In the genomic region with DNA sequence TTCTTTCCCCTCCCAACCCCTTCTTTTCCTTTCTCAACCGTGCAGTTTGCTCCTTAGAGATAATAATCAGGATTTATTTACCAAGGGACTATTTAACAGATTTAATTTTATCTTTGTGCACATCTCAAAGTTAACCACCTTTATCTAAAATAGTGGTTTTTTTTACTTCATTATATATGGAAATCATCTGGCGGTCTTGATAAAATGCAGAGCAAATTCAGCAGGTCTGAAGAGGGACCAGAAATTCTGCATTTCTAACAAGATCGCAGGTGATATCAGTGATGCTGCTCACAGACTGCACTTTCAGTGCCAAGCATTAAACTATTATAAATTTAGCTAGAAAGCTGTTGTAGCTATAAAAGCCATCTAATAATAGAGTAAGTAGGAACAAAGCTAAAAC, we compare ENCODE assay signal across 28 cellular contexts.
A peak's percentile ranks its signal among the peaks of the same experiment; 100 is the strongest.
DNase-seq lines count a peak whose midpoint lies in the region; ATAC-seq, FAIRE-seq and TF ChIP-seq lines count a peak whose summit lies in the region.
"Had no signal": no experiment of that assay in that cellular context is flagged by ENCODE, and none has a peak within 500 bp of the region (broad histone marks: within the 10 kb centered on the region; RNA-seq: fewer than 3 reads in every experiment).

No MANE protein-coding gene starts in this region.

- H3K9me3 ChIP-seq in SK-N-SH (no peaks in the 10 kb centered on the region), endothelial cell of umbilical vein (replicated peaks; ENCODE audit: control insufficient read depth, insufficient read depth, low read length) (no peaks in the 10 kb centered on the region)
- 0 out of 22 replicates have a peak, but pooled peaks cover 0 to 2% (median 0%) of the 10 kb centered on the region in 11 experiments for H3K9me3 ChIP-seq in BLaER1 treated with 17β-estradiol and CSF1 and Interleukin-3, amounts not matched to agents 10 nM and 100 nM (replicated peaks in 1 of 11)
- H3K9me3 ChIP-seq: A549, BE2C, BLaER1, Caco-2 had no signal

- TF ChIP-seq EP300 in SK-N-SH (IDR thresholded peaks at IDR 0.05; ENCODE audit: borderline replicate concordance in 1 of 2, low read depth in 1 of 2, low read length in 1 of 2), result no peak

- no peak for TF ChIP-seq RAD21 in SK-N-SH (IDR thresholded peaks at IDR 0.05; ENCODE audit: low read length)

- DNase-seq in DMS53 (lab: John Stamatoyannopoulos, UW) (peak; percentile 37), DMS53 treated with DMSO at 0.1 percent for 48 hours (lab: John Stamatoyannopoulos, UW; ENCODE audit: unreplicated experiment) (no peak), SK-N-SH (no peak), endothelial cell of umbilical vein (ENCODE audit: low read depth, low spot score) (no peak), GM12891 (ENCODE audit: insufficient read length, low spot score) (no peak)
- DNase-seq: 8988T; BE2C; C1 segment of cervical spinal cord; Caco-2; CD4-positive, alpha-beta memory T cell; CD4-positive, alpha-beta T cell; CD4-positive, CD25-positive, alpha-beta regulatory T cell; CD8-positive, alpha-beta memory T cell; CD8-positive, alpha-beta T cell; COR-L47; DMS 273 treated with DMSO at 0.1 percent for 48 hours; DMS79; DMS79 treated with DMSO at 0.1 percent for 48 hours had no signal

- H3K9me1 ChIP-seq in endothelial cell of umbilical vein (replicated peaks; ENCODE audit: control insufficient read depth, extremely low read depth, insufficient read depth, low read length), result no peaks in the 10 kb centered on the region

- H3K4me1 ChIP-seq in SK-N-SH (ENCODE audit: control insufficient read depth in 1 of 2, insufficient read depth in 2 of 2, low read depth in 1 of 2, low read length in 1 of 2) (no peaks in the 10 kb centered on the region; a peak in 2 of 4 replicates), endothelial cell of umbilical vein (ENCODE audit: control insufficient read depth, extremely low read depth, insufficient read depth, low read length) (no peaks in the 10 kb centered on the region)
- H3K4me1 ChIP-seq in BLaER1 treated with 17β-estradiol and CSF1 and Interleukin-3, amounts not matched to agents 10 nM and 100 nM, result peaks cover 0 to 25% (median 12%) of the 10 kb centered on the region in 10 experiments; a peak in 16 of 20 replicates
- H3K4me1 ChIP-seq: A549, BE2C, BLaER1, Caco-2 had no signal

- no TSS peak for BruUV-seq in endothelial cell of umbilical vein (replicated peaks; lab: Mats Ljungman, UMichigan)

- POLR2A ChIA-PET in SK-N-SH (lab: Yijun Ruan, JAX), result no interaction called here
- POLR2A ChIA-PET in endothelial cell of umbilical vein (lab: Charles Lee), result no interaction called here

- TF ChIP-seq POLR2A in endothelial cell of umbilical vein (IDR thresholded peaks at IDR 0.05; ENCODE audit: low read depth, low read length), result no peak
- no peak for TF ChIP-seq POLR2A in GM12891 (IDR thresholded peaks at IDR 0.05; ENCODE audit: low read depth, low read length)

- H3K36me3 ChIP-seq in SK-N-SH (replicated peaks in 1 of 2; ENCODE audit: control insufficient read depth in 1 of 2, insufficient read depth in 2 of 2, low read length in 1 of 2) (no peaks in the 10 kb centered on the region), endothelial cell of umbilical vein (ENCODE audit: control insufficient read depth in 2 of 2, extremely low read depth in 1 of 2, insufficient read depth in 2 of 2, low read length in 2 of 2) (no peaks in the 10 kb centered on the region)
- H3K36me3 ChIP-seq in BLaER1 treated with 17β-estradiol and CSF1 and Interleukin-3, amounts not matched to agents 10 nM and 100 nM, result no peaks in the 10 kb centered on the region
- H3K36me3 ChIP-seq: BE2C, BLaER1 had no signal

- TF ChIP-seq CTCF in SK-N-SH (IDR thresholded peaks at IDR 0.05) (no peak), endothelial cell of umbilical vein (IDR thresholded peaks at IDR 0.05; ENCODE audit: extremely low read depth in 1 of 2, insufficient read depth in 1 of 2, low read depth in 1 of 2, low read length in 2 of 2) (no peak)

- no peak for ATAC-seq in SK-N-SH treated with all-trans-retinoic acid at 6 μM for 48 hours
- no peak for ATAC-seq in HG02885 (IDR thresholded peaks at IDR 0.05; ENCODE audit: poor library complexity, unreplicated experiment)
- ATAC-seq: A549; CD8-positive, alpha-beta T cell had no signal

- no peaks in the 10 kb centered on the region for H3F3A ChIP-seq in SK-N-SH (replicated peaks; ENCODE audit: insufficient read depth)

- H3K9ac ChIP-seq in SK-N-SH (no peak overlapping the region), endothelial cell of umbilical vein (replicated peaks; ENCODE audit: extremely low read depth, insufficient read depth, low read length) (no peak overlapping the region)
- no peak overlapping the region for H3K9ac ChIP-seq in BLaER1 treated with 17β-estradiol and CSF1 and Interleukin-3, amounts not matched to agents 10 nM and 100 nM
- H3K9ac ChIP-seq: BLaER1 had no signal

- H2AFZ ChIP-seq in SK-N-SH (ENCODE audit: low read depth) (no peak overlapping the region), endothelial cell of umbilical vein (ENCODE audit: low read depth, low read length) (no peak overlapping the region)

- H3K4me3 ChIP-seq in SK-N-SH (ENCODE audit: low read depth in 2 of 2, low read length in 1 of 2) (no peak overlapping the region), endothelial cell of umbilical vein (replicated peaks in 1 of 3; ENCODE audit: insufficient read depth in 1 of 3, low read depth in 1 of 3, low read length in 3 of 3) (no peak overlapping the region)
- no peak overlapping the region for H3K4me3 ChIP-seq in BLaER1 treated with 17β-estradiol and CSF1 and Interleukin-3, amounts not matched to agents 10 nM and 100 nM
- H3K4me3 ChIP-seq: A549, BLaER1 had no signal

- peak; percentile 26 for FAIRE-seq in endothelial cell of umbilical vein (lab: Jason Lieb, UNC)
- no peak for FAIRE-seq in GM12891 (lab: Jason Lieb, UNC)
- FAIRE-seq: A204.1, A549, D721Med, G401.6 had no signal

- dilution Hi-C loops in endothelial cell of umbilical vein (cut with MboI; ENCODE audit: extremely low pct_ligation_motif_present, low sequenced_read_pairs), result no loop called here

- no peaks in the 10 kb centered on the region for H3K79me2 ChIP-seq in SK-N-SH (ENCODE audit: insufficient read depth)
- H3K79me2 ChIP-seq in endothelial cell of umbilical vein (ENCODE audit: control insufficient read depth, insufficient read depth, low read length), result no peaks in the 10 kb centered on the region

- H3K4me2 ChIP-seq in SK-N-SH, result no peak overlapping the region
- H3K4me2 ChIP-seq in BLaER1 treated with 17β-estradiol and CSF1 and Interleukin-3, amounts not matched to agents 10 nM and 100 nM, result peak overlapping the region in 5 of 11 experiments; percentile 52 to 70 (median 64); a peak in 7 of 22 replicates
- no peak overlapping the region for H3K4me2 ChIP-seq in endothelial cell of umbilical vein (ENCODE audit: insufficient read depth, low read length)
- H3K4me2 ChIP-seq: A549, BLaER1 had no signal

- no peaks in the 10 kb centered on the region for H3K27me3 ChIP-seq in SK-N-SH (ENCODE audit: insufficient read depth)
- H3K27me3 ChIP-seq in BLaER1 treated with 17β-estradiol and CSF1 and Interleukin-3, amounts not matched to agents 10 nM and 100 nM, result no peaks in the 10 kb centered on the region
- H3K27me3 ChIP-seq in endothelial cell of umbilical vein (ENCODE audit: control insufficient read depth in 2 of 2, insufficient read depth in 2 of 2, low read length in 2 of 2), result no peaks in the 10 kb centered on the region
- H3K27me3 ChIP-seq: BE2C, BLaER1 had no signal

- no peak overlapping the region for H3K27ac ChIP-seq in SK-N-SH (ENCODE audit: low read depth in 2 of 2, low read length in 1 of 2)
- H3K27ac ChIP-seq in BLaER1 treated with 17β-estradiol and CSF1 and Interleukin-3, amounts not matched to agents 10 nM and 100 nM, result peak overlapping the region in 8 of 11 experiments; percentile 17 to 63 (median 45); a peak in 10 of 22 replicates
- H3K27ac ChIP-seq in endothelial cell of umbilical vein (ENCODE audit: insufficient read depth, low read depth, low read length), result no peak overlapping the region
- H3K27ac ChIP-seq: 22Rv1, A549, BLaER1, C4-2B had no signal

- H4K20me1 ChIP-seq in SK-N-SH (ENCODE audit: insufficient read depth) (no peaks in the 10 kb centered on the region), endothelial cell of umbilical vein (replicated peaks; ENCODE audit: control insufficient read depth, extremely low read depth, insufficient read depth, low read length) (no peaks in the 10 kb centered on the region)
- H4K20me1 ChIP-seq in BLaER1 treated with 17β-estradiol and CSF1 and Interleukin-3, amounts not matched to agents 10 nM and 100 nM, result no peaks in the 10 kb centered on the region
- H4K20me1 ChIP-seq: BLaER1 had no signal

- WGBS in SK-N-SH (ENCODE audit: low lambda C conversion rate), result 70% methylated on average over 3 of the region's 3 CpGs

- intact Hi-C loops in endothelial cell of umbilical vein (cut with micrococcal nuclease), result no loop called here

- CTCF ChIA-PET in SK-N-SH (lab: Yijun Ruan, JAX) (interaction anchor here (0.6 kb wide), 1 partner anchor 1104 kb away, joined by 3 read pairs; no protein-coding TSS in a partner anchor), endothelial cell of umbilical vein (lab: Charles Lee) (no interaction called here)

- H3K9me2 ChIP-seq in SK-N-SH, result no peaks in the 10 kb centered on the region

TF ChIP-seq in SK-N-SH, 30 proteins besides CTCF, POLR2A, EP300 and RAD21 (continues in another document):
- TF ChIP-seq GATA2 (CRISPR knock-in tag; IDR thresholded peaks at IDR 0.05) (peak; percentile 59), EZH2phosphoT487 (IDR thresholded peaks at IDR 0.05; ENCODE audit: borderline replicate concordance, low read depth) (no peak)

TF ChIP-seq in SK-N-SH treated with all-trans-retinoic acid at 6 μM for 48 hours, 23 proteins besides CTCF, POLR2A, EP300 and RAD21 (continues in another document):
- TF ChIP-seq ZNF565 (CRISPR knock-in tag; conservative IDR thresholded peaks at IDR 0.05; ENCODE audit: low read depth) (no peak), ZNF8 (CRISPR knock-in tag; IDR thresholded peaks at IDR 0.05) (no peak), ZFP3 (CRISPR knock-in tag; IDR thresholded peaks at IDR 0.05) (no peak), RARB (CRISPR knock-in tag; IDR thresholded peaks at IDR 0.05) (no peak), ZFP30 (CRISPR knock-in tag; IDR thresholded peaks at IDR 0.05) (no peak), CSDC2 (CRISPR knock-in tag; IDR thresholded peaks at IDR 0.05) (no peak)

TF ChIP-seq in endothelial cell of umbilical vein, 7 proteins besides CTCF, POLR2A, EP300 and RAD21 (continues in another document):
- TF ChIP-seq MYC (IDR thresholded peaks at IDR 0.05; ENCODE audit: low read depth, low read length) (no peak), FOS (IDR thresholded peaks at IDR 0.05; ENCODE audit: borderline replicate concordance, insufficient read depth, low read length) (no peak)

TF ChIP-seq in GM12891, 5 proteins besides CTCF, POLR2A, EP300 and RAD21:
- no peak for TF ChIP-seq SPI1 (IDR thresholded peaks at IDR 0.05; ENCODE audit: low read depth, low read length)
- no peak for TF ChIP-seq POLR2AphosphoS5 (IDR thresholded peaks at IDR 0.05; ENCODE audit: low read depth, low read length)
- TF ChIP-seq TAF1 (IDR thresholded peaks at IDR 0.05; ENCODE audit: low read depth, low read length), result no peak
- TF ChIP-seq PAX5 (IDR thresholded peaks at IDR 0.05; ENCODE audit: insufficient read depth, low read length, severe bottlenecking), result no peak
- no peak for TF ChIP-seq POU2F2 (IDR thresholded peaks at IDR 0.05; ENCODE audit: low read depth, low read length)

Comparison
In these comparisons a context has a peak if more than half of its experiments do, and no peak if none do; other contexts are left out.
1. H3K27ac ChIP-seq: peak in BLaER1 treated with 17β-estradiol and CSF1 and Interleukin-3, amounts not matched to agents 10 nM and 100 nM (8 of 11); none in SK-N-SH (0 of 2) and endothelial cell of umbilical vein (single experiment).